ENCODE assay signal across 1 cellular context in genomic region chr22:17590586-17590985, GRCh38.
TF ChIP-seq lines count a peak whose summit lies in the region.

No MANE protein-coding gene starts in this region.

TF ChIP-seq in HEK293, 187 proteins besides CTCF, POLR2A, EP300 and RAD21 (continued from another document):
- no peak for TF ChIP-seq ZNF391 (tag by site-specific recombination; IDR thresholded peaks at IDR 0.05; ENCODE audit: borderline replicate concordance, low read depth)
- no peak for TF ChIP-seq KLF10 (tag by site-specific recombination; IDR thresholded peaks at IDR 0.05)
- TF ChIP-seq ZBTB10 (tag by site-specific recombination; IDR thresholded peaks at IDR 0.05), result no peak
- no peak for TF ChIP-seq ZNF664 (tag by site-specific recombination; IDR thresholded peaks at IDR 0.05)
- TF ChIP-seq ZNF292 (tag by site-specific recombination; IDR thresholded peaks at IDR 0.05; ENCODE audit: borderline replicate concordance, low read depth), result no peak
- TF ChIP-seq SP2 (tag by site-specific recombination; IDR thresholded peaks at IDR 0.05), result no peak
- TF ChIP-seq ZBTB11 (tag by site-specific recombination; conservative IDR thresholded peaks at IDR 0.05; ENCODE audit: low read depth), result no peak
- no peak for TF ChIP-seq SCRT1 (tag by site-specific recombination; IDR thresholded peaks at IDR 0.05; ENCODE audit: borderline replicate concordance)
- TF ChIP-seq, protein P1, sequence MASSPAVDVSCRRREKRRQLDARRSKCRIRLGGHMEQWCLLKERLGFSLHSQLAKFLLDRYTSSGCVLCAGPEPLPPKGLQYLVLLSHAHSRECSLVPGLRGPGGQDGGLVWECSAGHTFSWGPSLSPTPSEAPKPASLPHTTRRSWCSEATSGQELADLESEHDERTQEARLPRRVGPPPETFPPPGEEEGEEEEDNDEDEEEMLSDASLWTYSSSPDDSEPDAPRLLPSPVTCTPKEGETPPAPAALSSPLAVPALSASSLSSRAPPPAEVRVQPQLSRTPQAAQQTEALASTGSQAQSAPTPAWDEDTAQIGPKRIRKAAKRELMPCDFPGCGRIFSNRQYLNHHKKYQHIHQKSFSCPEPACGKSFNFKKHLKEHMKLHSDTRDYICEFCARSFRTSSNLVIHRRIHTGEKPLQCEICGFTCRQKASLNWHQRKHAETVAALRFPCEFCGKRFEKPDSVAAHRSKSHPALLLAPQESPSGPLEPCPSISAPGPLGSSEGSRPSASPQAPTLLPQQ (tag by site-specific recombination; IDR thresholded peaks at IDR 0.05), result no peak
